In genomic region chr6:81750660-81751387, GRCh38 we compare ENCODE assay signal across 8 cellular contexts. TPM values are rescaled to one million over a fixed set of nuclear protein-coding genes. Genes with fewer than 3 reads are reported as not detected.
A peak's percentile ranks its signal among the peaks of the same experiment; 100 is the strongest.
DNase-seq lines count a peak whose midpoint lies in the region; ATAC-seq and TF ChIP-seq lines count a peak whose summit lies in the region.

No MANE protein-coding gene starts in this region.

- DNase-seq in GM12865 (ENCODE audit: low read depth): no peak
- no peak for DNase-seq in Peyer's patch
- DNase-seq in esophagus muscularis mucosa (ENCODE audit: extremely low spot score): no peak
- no peak for DNase-seq in prostate gland (ENCODE audit: low spot score)
- no peak for DNase-seq in D341Med (ENCODE audit: low spot score)
- no peak for DNase-seq in activated CD4-positive, CD25-positive, alpha-beta regulatory T cell (lab: John Stamatoyannopoulos, UW)

- H3K4me1 ChIP-seq in Peyer's patch (peaks cover 0 to 27% (median 0%) of the 10 kb centered on the region in 4 donors), esophagus muscularis mucosa (peaks cover 4 to 59% (median 51%) of the 10 kb centered on the region in 4 donors), prostate gland (replicated peaks) (no peaks in the 10 kb centered on the region)

- peak overlapping the region; percentile 82 for H3K4me3 ChIP-seq in GM12865 (ENCODE audit: low read depth, low read length)
- H3K4me3 ChIP-seq in Peyer's patch: peak overlapping the region; percentile 64 to 92 (median 70)
- H3K4me3 ChIP-seq in esophagus muscularis mucosa: peak overlapping the region; percentile 90 to 96 (median 94)
- H3K4me3 ChIP-seq in prostate gland: peak overlapping the region; percentile 74 to 84

- TF ChIP-seq CTCF in GM12865 (IDR thresholded peaks at IDR 0.05; ENCODE audit: insufficient read depth, low read depth, low read length, missing control alignments): no peak
- no peak for TF ChIP-seq CTCF in Peyer's patch (IDR thresholded peaks at IDR 0.05)
- TF ChIP-seq CTCF in esophagus muscularis mucosa (IDR thresholded peaks at IDR 0.05): no peak
- no peak for TF ChIP-seq CTCF in prostate gland (IDR thresholded peaks at IDR 0.05)

- H3K9me3 ChIP-seq in Peyer's patch (no peaks in the 10 kb centered on the region), esophagus muscularis mucosa (no peaks in the 10 kb centered on the region), prostate gland (no peaks in the 10 kb centered on the region)

- H3K27ac ChIP-seq in Peyer's patch: peak overlapping the region; percentile 87 to 99 (median 94)
- peak overlapping the region; percentile 94 to 98 (median 98) for H3K27ac ChIP-seq in esophagus muscularis mucosa (replicated peaks in 1 of 4)
- peak overlapping the region; percentile 93 to 95 for H3K27ac ChIP-seq in prostate gland

- H3K27me3 ChIP-seq in Peyer's patch (no peaks in the 10 kb centered on the region), esophagus muscularis mucosa (no peaks in the 10 kb centered on the region), prostate gland (replicated peaks; ENCODE audit: insufficient read depth) (no peaks in the 10 kb centered on the region)

- ATAC-seq in HG03039 (IDR thresholded peaks at IDR 0.05; ENCODE audit: unreplicated experiment) (no peak), HG02840 (IDR thresholded peaks at IDR 0.05; ENCODE audit: low FRiP score, unreplicated experiment) (no peak)

- TF ChIP-seq EP300 in esophagus muscularis mucosa (IDR thresholded peaks at IDR 0.05): no peak

- WGBS in esophagus muscularis mucosa: 60% methylated on average over 12 of the region's 12 CpGs
- 23% methylated on average over 12 of the region's 12 CpGs for WGBS in prostate gland

- intact Hi-C loops in esophagus muscularis mucosa (cut with DNase I): loop anchor here (5.0 to 10.0 kb wide), 5 partner anchors 284 to 1806 kb away; partner anchors contain the start of genes BCKDHB and ELOVL4
- intact Hi-C loops in prostate gland (cut with DNase I): loop anchor here (2.0 to 10.0 kb wide), 6 partner anchors 264 to 1620 kb away; no protein-coding TSS in a partner anchor

- H3K36me3 ChIP-seq in Peyer's patch (peaks cover 0 to 28% (median 0%) of the 10 kb centered on the region in 3 donors), esophagus muscularis mucosa (peaks cover 0 to 28% (median under 1%) of the 10 kb centered on the region in 4 donors), prostate gland (no peaks in the 10 kb centered on the region)

- no peak for TF ChIP-seq POLR2A in Peyer's patch (IDR thresholded peaks at IDR 0.05)
- TF ChIP-seq POLR2A in esophagus muscularis mucosa (IDR thresholded peaks at IDR 0.05; ENCODE audit: low read depth): no peak
- TF ChIP-seq POLR2A in prostate gland (IDR thresholded peaks at IDR 0.05): no peak

RNA-seq across cellular contexts. Expression of gene TENT5A, which starts 1.7 kb away (rescaled TPM):
- total RNA-seq in Peyer's patch (10 to 100 TPM; 35.4 to 73.4 (median 58.6) TPM), esophagus muscularis mucosa (10 to 100 TPM in 1 of 4 donors, 1 to 10 TPM in 3; 8.5 to 10.4 (median 9.6) TPM), prostate gland (10 to 100 TPM; 11.9 to 12.0 TPM)
